In genomic region chr2:130372055-130372832, GRCh38 we compare ENCODE assay signal across 8 cellular contexts. TPM values are rescaled to one million over a fixed set of nuclear protein-coding genes. Genes with fewer than 3 reads are reported as not detected.
DNase-seq lines count a peak whose midpoint lies in the region; ATAC-seq and TF ChIP-seq lines count a peak whose summit lies in the region.

No MANE protein-coding gene starts in this region.

- H3K27ac ChIP-seq in GM23338 (ENCODE audit: low read depth) (no peak overlapping the region), adrenal gland (peak overlapping the region in 4 of 5 donors; percentile 57 to 86 (median 76)), psoas muscle (peak overlapping the region; percentile 63), uterus (peak overlapping the region; percentile 79 to 87)

- WGBS in adrenal gland, 4 donors = 0 to 1% (median 0%) methylated on average over 19 to 81 of the region's 81 CpGs
- WGBS in psoas muscle, 3 donors = 1 to 3% (median 1%) methylated on average over 64 to 81 of the region's 81 CpGs

- H3K36me3 Mint-ChIP-seq in GM23338 (ENCODE audit: low read depth) = peaks cover 17% of the 10 kb centered on the region

- peaks cover 17% of the 10 kb centered on the region for H3K27me3 Mint-ChIP-seq in GM23338 (ENCODE audit: insufficient read depth, low read depth, poor library complexity)

- intact Hi-C loops in adrenal gland (cut with DNase I) (no loop called here), left ventricle myocardium superior (cut with micrococcal nuclease) (no loop called here), psoas muscle (cut with DNase I) (loop anchor here in 1 of 2 donors (1.0 kb wide), 1 partner anchor 13 kb away; no protein-coding TSS in a partner anchor), uterus (cut with DNase I; ENCODE audit: low total_unique reads) (no loop called here)

- peak; percentile 69 to 87 for TF ChIP-seq CTCF in GM23338 (conservative IDR thresholded peaks at IDR 0.05; ENCODE audit: low read depth in 2 of 2)
- peak; percentile 65 to 89 (median 81) for TF ChIP-seq CTCF in adrenal gland (IDR thresholded peaks at IDR 0.05)
- TF ChIP-seq CTCF in psoas muscle (IDR thresholded peaks at IDR 0.05) = peak; percentile 76
- peak; percentile 79 to 95 (median 86) for TF ChIP-seq CTCF in uterus (IDR thresholded peaks at IDR 0.05)

- no peaks in the 10 kb centered on the region; the same call in 1 of the 2 replicates for H4K20me1 ChIP-seq in GM23338 (replicated peaks; ENCODE audit: insufficient read depth)

- H3K9me3 Mint-ChIP-seq in GM23338 = no peaks in the 10 kb centered on the region; the same call in 2 of the 3 replicates

- H3F3A ChIP-seq in GM23338 (replicated peaks; ENCODE audit: low read depth) = no peaks in the 10 kb centered on the region

- H2AFZ ChIP-seq in GM23338 = peak overlapping the region; percentile 97

- H3K9me3 ChIP-seq in adrenal gland (replicated peaks in 1 of 3) (no peaks in the 10 kb centered on the region), psoas muscle (no peaks in the 10 kb centered on the region), uterus (no peaks in the 10 kb centered on the region)

- H3K4me3 Mint-ChIP-seq in GM23338 = peak overlapping the region; percentile 92

- no peaks in the 10 kb centered on the region for H3K9me2 ChIP-seq in GM23338 (ENCODE audit: insufficient read depth)

- H3K79me2 ChIP-seq in GM23338 (replicated peaks; ENCODE audit: insufficient read depth) = no peaks in the 10 kb centered on the region

- H3K36me3 ChIP-seq in GM23338 (ENCODE audit: insufficient read depth) (no peaks in the 10 kb centered on the region), adrenal gland (replicated peaks in 1 of 2) (no peaks in the 10 kb centered on the region), psoas muscle (ENCODE audit: insufficient read depth in 1 of 2, low read depth in 1 of 2) (no peaks in the 10 kb centered on the region), uterus (no peaks in the 10 kb centered on the region)

- TF ChIP-seq POLR2A in adrenal gland (IDR thresholded peaks at IDR 0.05) (peak; percentile 15 to 46), uterus (IDR thresholded peaks at IDR 0.05) (peak; percentile 43 to 77)

- DNase-seq in GM04504 (ENCODE audit: low read depth) = peak; percentile 78
- DNase-seq in GM23338 (ENCODE audit: low spot score) = peak; percentile 90
- peak; percentile 85 for DNase-seq in LHCN-M2 (ENCODE audit: low read depth)
- DNase-seq in SW480 (ENCODE audit: low spot score) = peak; percentile 77
- DNase-seq in adrenal gland = peak; percentile 82 to 91 (median 86)
- DNase-seq in left ventricle myocardium superior = peak; percentile 96
- peak; percentile 92 to 94 for DNase-seq in psoas muscle
- DNase-seq in uterus = peak; percentile 87 to 93

- peak overlapping the region; percentile 88 for H3K4me2 ChIP-seq in GM23338

- ATAC-seq in GM23338 = peak; percentile 94
- peak; percentile 96 for ATAC-seq in left ventricle myocardium superior
- ATAC-seq in psoas muscle = peak; percentile 88 to 97 (median 94)

- peaks cover 28% of the 10 kb centered on the region for H3K4me1 Mint-ChIP-seq in GM23338

- H3K4me3 ChIP-seq in GM23338 = peak overlapping the region; percentile 89
- H3K4me3 ChIP-seq in adrenal gland = peak overlapping the region; percentile 48 to 82 (median 68)
- peak overlapping the region; percentile 87 for H3K4me3 ChIP-seq in psoas muscle
- H3K4me3 ChIP-seq in uterus = peak overlapping the region; percentile 72 to 81

- H3K27ac Mint-ChIP-seq in GM23338 = peak overlapping the region; percentile 56; the same call in 1 of the 2 replicates

- H3K4me1 ChIP-seq in GM23338 (ENCODE audit: insufficient read depth) = peaks cover 27% of the 10 kb centered on the region
- H3K4me1 ChIP-seq in adrenal gland (replicated peaks in 1 of 2) = peaks cover 0 to 19% of the 10 kb centered on the region in 2 donors
- H3K4me1 ChIP-seq in psoas muscle = no peaks in the 10 kb centered on the region
- H3K4me1 ChIP-seq in uterus = peaks cover 5 to 19% of the 10 kb centered on the region in 2 donors

- H3K27me3 ChIP-seq in GM23338 (ENCODE audit: insufficient read depth) (no peaks in the 10 kb centered on the region), adrenal gland (no peaks in the 10 kb centered on the region), psoas muscle (ENCODE audit: insufficient read depth in 3 of 3, low read length in 2 of 3) (no peaks in the 10 kb centered on the region), uterus (no peaks in the 10 kb centered on the region)

TF ChIP-seq in GM23338, 12 proteins besides CTCF, POLR2A, EP300 and RAD21:
- TF ChIP-seq ZNF331 (CRISPR knock-in tag; IDR thresholded peaks at IDR 0.05; ENCODE audit: low read depth) (no peak), EZH2 (IDR thresholded peaks at IDR 0.05; ENCODE audit: low read depth, unreplicated experiment) (no peak), EZH2phosphoT487 (IDR thresholded peaks at IDR 0.05; ENCODE audit: unreplicated experiment) (no peak), POLR2AphosphoS5 (IDR thresholded peaks at IDR 0.05; ENCODE audit: low read depth) (peak; percentile 85), CREB1 (CRISPR knock-in tag; IDR thresholded peaks at IDR 0.05; ENCODE audit: low read depth) (peak; percentile 51; the same call in 1 of the 2 replicates)

RNA-seq across cellular contexts. Expression of gene PTPN18, which starts 16.4 kb away (rescaled TPM):
- total RNA-seq in GM23338 (2014; rRNA removed; shearing (Covaris generic)) = 9.8 and 10.9 TPM in 2 replicates
- polyA plus RNA-seq in GM23338 (2016; fragmentation: Nextera tagmentation; extraction: Ambion mirVana) (8.7 and 10.1 TPM in 2 replicates), adrenal gland (10 to 100 TPM; 32.3 to 64.4 (median 42.2) TPM), psoas muscle (1 to 10 TPM; 6.0 to 8.7 (median 8.6) TPM)
- total RNA-seq in LHCN-M2 (2014; rRNA removed) (29.2 and 39.4 TPM in 2 replicates), adrenal gland (10 to 100 TPM; 21.9 to 74.1 (median 42.9) TPM), left ventricle myocardium superior (12.5 TPM), psoas muscle (10 to 100 TPM in 1 of 4 donors, 1 to 10 TPM in 3; 6.4 to 10.5 (median 8.6) TPM), uterus (10 to 100 TPM; 29.6 to 65.6 (median 46.3) TPM)
- polyA plus RNA-seq in LHCN-M2 (2012) = 24.7 TPM

RNA-seq across cellular contexts. Expression of gene IMP4, which starts 29.5 kb away (rescaled TPM):
- 113 and 147 TPM in 2 replicates for total RNA-seq in GM23338 (2014; rRNA removed; shearing (Covaris generic))
- polyA plus RNA-seq in GM23338 (2016; fragmentation: Nextera tagmentation; extraction: Ambion mirVana) (87.8 and 88.6 TPM in 2 replicates), adrenal gland (100 to 1,000 TPM in 2 of 3 donors, 10 to 100 TPM in 1; 55.8 to 141 (median 117) TPM), psoas muscle (100 to 1,000 TPM; 148 to 270 (median 194) TPM)
- total RNA-seq in LHCN-M2 (2014; rRNA removed) (114 and 150 TPM in 2 replicates), adrenal gland (100 to 1,000 TPM in 2 of 8 donors, 10 to 100 TPM in 6; 62.7 to 114 (median 83.2) TPM), left ventricle myocardium superior (59.8 TPM), psoas muscle (100 to 1,000 TPM in 3 of 4 donors, 10 to 100 TPM in 1; 74.4 to 118 (median 105) TPM), uterus (10 to 100 TPM; 25.1 to 51.8 (median 43.3) TPM)
- 91.7 TPM for polyA plus RNA-seq in LHCN-M2 (2012)
